Comparison of ENCODE assay signal across 12 cellular contexts in the genomic region with DNA sequence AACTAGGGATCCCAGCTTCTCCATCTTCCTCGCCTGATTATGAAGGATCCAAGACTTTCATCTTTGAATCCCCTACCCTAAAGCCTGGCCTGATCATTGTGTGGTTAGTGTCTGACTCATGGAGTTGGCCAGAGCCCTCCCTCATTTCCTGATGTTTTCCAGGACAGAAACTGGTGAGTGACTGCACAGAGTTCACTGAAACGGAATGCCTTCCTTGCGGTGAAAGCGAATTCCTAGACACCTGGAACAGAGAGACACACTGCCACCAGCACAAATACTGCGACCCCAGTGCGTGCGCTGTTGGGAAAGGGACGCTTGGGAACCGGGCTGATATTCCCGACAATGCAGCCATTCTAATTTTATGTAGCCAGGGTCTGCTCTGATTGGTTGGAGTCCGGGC. TPM values are rescaled to one million over a fixed set of nuclear protein-coding genes. Genes with fewer than 3 reads are reported as not detected.
DNase-seq lines count a peak whose midpoint lies in the region; ATAC-seq and TF ChIP-seq lines count a peak whose summit lies in the region.
"Had no signal": no experiment of that assay in that cellular context is flagged by ENCODE, and none has a peak within 500 bp of the region (broad histone marks: within the 10 kb centered on the region; RNA-seq: fewer than 3 reads in every experiment).

No MANE protein-coding gene starts in this region.

- H3K9me3 Mint-ChIP-seq in stimulated activated memory B cell treated with anti-CD40 and anti-IgM and Interleukin-4, amounts not matched to agents 10 μg/mL and 1 μg/mL and 100 μg/mL, for 72 hours: no peaks in the 10 kb centered on the region

- H3K27me3 Mint-ChIP-seq in stimulated activated memory B cell treated with anti-CD40 and anti-IgM and Interleukin-4, amounts not matched to agents 10 μg/mL and 1 μg/mL and 100 μg/mL, for 72 hours: no peaks in the 10 kb centered on the region

- DNase-seq in H4 (ENCODE audit: low spot score) (peak; percentile 81), SW480 (ENCODE audit: low spot score) (peak; percentile 75), fibroblast of villous mesenchyme (ENCODE audit: low read depth) (peak; percentile 41), NCI-H2029 treated with DMSO at 0.1 percent for 48 hours (lab: John Stamatoyannopoulos, UW) (no peak), middle frontal gyrus (ENCODE audit: extremely low spot score, low spot score) (no peak)
- DNase-seq: anterior cingulate cortex, RPMI8226 had no signal

- peaks cover 70% of the 10 kb centered on the region for H3K36me3 Mint-ChIP-seq in stimulated activated memory B cell treated with anti-CD40 and anti-IgM and Interleukin-4, amounts not matched to agents 10 μg/mL and 1 μg/mL and 100 μg/mL, for 72 hours

- H3K4me3 Mint-ChIP-seq in stimulated activated memory B cell treated with anti-CD40 and anti-IgM and Interleukin-4, amounts not matched to agents 10 μg/mL and 1 μg/mL and 100 μg/mL, for 72 hours: peak overlapping the region; percentile 100

- peaks cover 67% of the 10 kb centered on the region for H3K4me1 Mint-ChIP-seq in stimulated activated memory B cell treated with anti-CD40 and anti-IgM and Interleukin-4, amounts not matched to agents 10 μg/mL and 1 μg/mL and 100 μg/mL, for 72 hours

- H3K4me3 ChIP-seq in fibroblast of villous mesenchyme (ENCODE audit: low read depth, low read length): no peak overlapping the region
- H3K4me3 ChIP-seq: esophagus muscularis mucosa, prostate gland, tibial artery had no signal

- no peak for TF ChIP-seq CTCF in fibroblast of villous mesenchyme (IDR thresholded peaks at IDR 0.05; ENCODE audit: insufficient read depth, low read depth, low read length)

- H3K27ac Mint-ChIP-seq in stimulated activated memory B cell treated with anti-CD40 and anti-IgM and Interleukin-4, amounts not matched to agents 10 μg/mL and 1 μg/mL and 100 μg/mL, for 72 hours: peak overlapping the region; percentile 99

- no peak for ATAC-seq in stimulated activated memory B cell treated with anti-CD40 and anti-IgM and Interleukin-4, amounts not matched to agents 10 μg/mL and 1 μg/mL and 100 μg/mL, for 72 hours
- ATAC-seq in GM19463 (IDR thresholded peaks at IDR 0.05; ENCODE audit: unreplicated experiment): no peak

RNA-seq across cellular contexts. Expression of gene CD40, which starts 4.0 kb away (rescaled TPM):
- 6.2 and 13.7 TPM in 2 replicates for total RNA-seq in H4 (2014; rRNA removed; shearing (Covaris generic))
- total RNA-seq in fibroblast of villous mesenchyme: 0.43 and 0.97 TPM in 2 replicates

RNA-seq across cellular contexts. Expression of gene NCOA5, which starts 32.3 kb away (rescaled TPM):
- total RNA-seq in H4 (2014; rRNA removed; shearing (Covaris generic)): 17.4 and 18.1 TPM in 2 replicates
- 15.5 and 18.6 TPM in 2 replicates for total RNA-seq in fibroblast of villous mesenchyme

Comparison
In these comparisons a context has a peak if more than half of its experiments do, and no peak if none do; other contexts are left out.
1. DNase-seq: peak in H4 (single experiment), SW480 (single experiment) and fibroblast of villous mesenchyme (single experiment); none in NCI-H2029 treated with DMSO at 0.1 percent for 48 hours (single experiment) and middle frontal gyrus (single experiment).